In the genomic region with DNA sequence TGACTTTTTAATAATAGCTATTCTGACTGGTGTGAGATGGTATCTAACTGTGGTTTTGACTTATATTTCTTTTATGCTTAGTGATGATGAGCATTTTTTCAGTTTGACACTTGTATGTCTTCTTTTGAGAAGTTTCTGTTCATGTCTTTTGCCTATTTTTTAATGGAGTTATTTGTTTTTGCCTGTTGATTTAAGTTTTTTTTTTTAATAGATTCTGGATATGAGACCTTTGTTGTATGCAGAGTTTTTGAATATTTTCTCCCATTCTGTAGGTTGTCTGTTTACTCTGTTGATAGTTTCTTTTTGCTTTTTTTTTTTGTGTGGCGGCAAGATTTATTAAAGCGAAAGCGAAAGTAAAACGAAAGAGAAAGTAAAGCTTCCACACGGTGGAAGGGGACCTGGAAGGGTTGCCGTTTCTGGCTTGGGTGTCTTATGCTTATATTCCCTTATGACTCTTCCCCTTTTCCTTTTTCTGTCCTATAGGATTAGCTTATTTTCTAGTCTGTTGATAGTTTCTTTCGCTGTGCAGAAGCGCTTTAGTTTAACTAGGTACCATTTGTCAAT, we compare ENCODE assay signal across 9 cellular contexts.
DNase-seq lines count a peak whose midpoint lies in the region; ATAC-seq, FAIRE-seq and TF ChIP-seq lines count a peak whose summit lies in the region.
"Had no signal": no experiment of that assay in that cellular context is flagged by ENCODE, and none has a peak within 500 bp of the region (broad histone marks: within the 10 kb centered on the region; RNA-seq: fewer than 3 reads in every experiment).

No MANE protein-coding gene starts in this region.

- intact Hi-C loops in right cardiac atrium (cut with DNase I) (loop anchor here in 1 of 4 donors (10.0 kb wide), 1 partner anchor 1007 kb away; no protein-coding TSS in a partner anchor), left cardiac atrium (cut with DNase I) (loop anchor here in 1 of 2 donors (10.0 kb wide), 1 partner anchor 227 kb away; the partner anchor contains the start of gene XCL1), activated B cell treated with CpG ODN at 0.5 μM for 24 hours (cut with micrococcal nuclease) (loop anchor here (5.0 to 10.0 kb wide), 5 partner anchors 757 to 1727 kb away; partner anchors contain the start of genes ATP1B1, KIFAP3, SCYL3 and SELL), kidney (cut with DNase I) (no loop called here), upper lobe of right lung (cut with DNase I) (loop anchor here (10.0 kb wide), 1 partner anchor 87 kb away; no protein-coding TSS in a partner anchor)

- peak overlapping the region; percentile 84 for H3K27ac Mint-ChIP-seq in activated B cell treated with CpG ODN at 0.5 μM for 24 hours

- CTCF ChIA-PET in activated B cell treated with CpG ODN at 0.5 μM for 24 hours (lab: Charles Lee): no interaction called here

- no peaks in the 10 kb centered on the region for H3K27me3 Mint-ChIP-seq in activated B cell treated with CpG ODN at 0.5 μM for 24 hours

- H3K27ac ChIP-seq in right cardiac atrium (ENCODE audit: low read length) (no peak overlapping the region), kidney (ENCODE audit: low read depth in 2 of 2, low read length in 2 of 2) (no peak overlapping the region), upper lobe of right lung (no peak overlapping the region)

- 71% methylated on average over 8 of the region's 8 CpGs for WGBS in right cardiac atrium

- H3K9me3 Mint-ChIP-seq in activated B cell treated with CpG ODN at 0.5 μM for 24 hours: peaks cover 2% of the 10 kb centered on the region

- ATAC-seq in right cardiac atrium (no peak), left cardiac atrium (no peak), activated B cell treated with CpG ODN at 0.5 μM for 24 hours (ENCODE audit: low read depth) (no peak), upper lobe of right lung (no peak), GM21737 (IDR thresholded peaks at IDR 0.05; ENCODE audit: unreplicated experiment) (no peak), GM19035 (IDR thresholded peaks at IDR 0.05; ENCODE audit: unreplicated experiment) (no peak)

- DNase-seq in right cardiac atrium (no peak), left cardiac atrium (no peak), activated B cell treated with CpG ODN at 0.5 μM for 24 hours (no peak), kidney (no peak), upper lobe of right lung (no peak), NCI-H526 treated with DMSO at 0.1 percent for 48 hours (lab: John Stamatoyannopoulos, UW) (no peak)
- DNase-seq: kidney glomerular epithelial cell had no signal

- H3K4me1 Mint-ChIP-seq in activated B cell treated with CpG ODN at 0.5 μM for 24 hours: peaks cover 10% of the 10 kb centered on the region

- H3K9me3 ChIP-seq in right cardiac atrium (ENCODE audit: control insufficient read depth, low read length): no peaks in the 10 kb centered on the region
- no peaks in the 10 kb centered on the region for H3K9me3 ChIP-seq in kidney (ENCODE audit: control insufficient read depth in 1 of 2, low read length in 2 of 2)
- H3K9me3 ChIP-seq in upper lobe of right lung: no peaks in the 10 kb centered on the region

- H3K27me3 ChIP-seq in right cardiac atrium (ENCODE audit: control insufficient read depth, insufficient read depth) (no peaks in the 10 kb centered on the region), upper lobe of right lung (no peaks in the 10 kb centered on the region)

- FAIRE-seq in kidney (lab: Jason Lieb, UNC): no peak

- H3K36me3 ChIP-seq in kidney (ENCODE audit: control insufficient read depth in 1 of 2, insufficient read depth in 2 of 2, low read length in 2 of 2) (no peaks in the 10 kb centered on the region), upper lobe of right lung (no peaks in the 10 kb centered on the region)

- H3K36me3 Mint-ChIP-seq in activated B cell treated with CpG ODN at 0.5 μM for 24 hours (ENCODE audit: low read depth): peaks cover 4% of the 10 kb centered on the region

- H3K4me1 ChIP-seq in right cardiac atrium (ENCODE audit: control insufficient read depth, insufficient read depth, low read length): no peaks in the 10 kb centered on the region
- no peaks in the 10 kb centered on the region for H3K4me1 ChIP-seq in kidney (ENCODE audit: control insufficient read depth in 1 of 2, insufficient read depth in 1 of 2, low read depth in 1 of 2, low read length in 2 of 2)
- peaks cover under 1% of the 10 kb centered on the region for H3K4me1 ChIP-seq in upper lobe of right lung

- no peak for TF ChIP-seq CTCF in activated B cell treated with CpG ODN at 0.5 μM for 24 hours (IDR thresholded peaks at IDR 0.05)
- no peak for TF ChIP-seq CTCF in kidney (IDR thresholded peaks at IDR 0.05; ENCODE audit: borderline replicate concordance, extremely low read depth, insufficient read depth)
- TF ChIP-seq CTCF in upper lobe of right lung (IDR thresholded peaks at IDR 0.05): no peak

- peak overlapping the region; percentile 89 for H3K4me3 Mint-ChIP-seq in activated B cell treated with CpG ODN at 0.5 μM for 24 hours

- POLR2A ChIA-PET in activated B cell treated with CpG ODN at 0.5 μM for 24 hours (lab: Charles Lee): interaction anchor here (0.6 to 0.8 kb wide), 3 partner anchors 122 to 1468 kb away, joined by 4 to 6 read pairs (median 5); partner anchors contain the start of gene POU2F1

- no peak overlapping the region for H3K9ac ChIP-seq in kidney (ENCODE audit: low read length in 2 of 2)

- H3K4me3 ChIP-seq in right cardiac atrium (ENCODE audit: low read length): peak overlapping the region; percentile 65
- H3K4me3 ChIP-seq in kidney (ENCODE audit: low read length in 2 of 2): peak overlapping the region; percentile 67 to 81
- H3K4me3 ChIP-seq in upper lobe of right lung: peak overlapping the region; percentile 44
